ENCODE assay signal across 20 cellular contexts in the genomic region with DNA sequence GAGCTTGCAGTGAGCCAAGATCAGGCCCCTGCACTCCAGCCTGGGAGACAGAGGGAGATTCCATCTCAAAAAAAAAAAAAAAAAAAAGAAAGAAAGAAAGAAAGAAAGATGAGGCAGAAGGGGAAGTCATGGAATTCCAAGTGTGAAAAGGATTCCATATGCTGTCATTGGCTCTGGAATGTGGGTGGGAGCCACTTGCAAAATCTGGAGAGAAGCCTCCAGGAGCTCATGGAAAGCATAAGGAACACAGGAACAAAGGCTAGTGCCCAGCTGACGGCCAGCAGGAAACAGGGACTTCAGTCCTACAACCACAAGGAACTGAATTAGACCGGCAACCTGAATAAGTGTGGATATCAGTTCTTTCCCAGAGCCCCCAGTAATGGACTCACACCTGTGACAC. TPM values are rescaled to one million over a fixed set of nuclear protein-coding genes. Genes with fewer than 3 reads are reported as not detected.
DNase-seq lines count a peak whose midpoint lies in the region; ATAC-seq and TF ChIP-seq lines count a peak whose summit lies in the region.
"Had no signal": no experiment of that assay in that cellular context is flagged by ENCODE, and none has a peak within 500 bp of the region (broad histone marks: within the 10 kb centered on the region; RNA-seq: fewer than 3 reads in every experiment).

No MANE protein-coding gene starts in this region.

- H2AFZ ChIP-seq in trophoblast cell (ENCODE audit: insufficient read depth, low read length, poor library complexity): no peak overlapping the region

- H4K12ac ChIP-seq in trophoblast cell (ENCODE audit: low read depth, low read length): peak overlapping the region; percentile 8

- H3K23ac ChIP-seq in trophoblast cell (ENCODE audit: low read length): no peak overlapping the region

- WGBS in trophoblast cell (ENCODE audit: extremely low coverage, insufficient coverage, insufficient read length): no CpG with 5 or more reads among the region's 2 CpGs

- DNase-seq in AG10803 (ENCODE audit: low read depth) (peak; percentile 71), HCEC 1CT (peak; percentile 9), chondrocyte (ENCODE audit: low spot score) (no peak), trophoblast cell (peak; percentile 86 to 93), NCI-H1417 treated with DMSO at 0.1 percent for 48 hours (lab: John Stamatoyannopoulos, UW) (no peak), NCI-H82 (lab: John Stamatoyannopoulos, UW) (no peak)
- no peak for DNase-seq in effector memory CD4-positive, alpha-beta T cell
- DNase-seq: activated CD4-positive, alpha-beta T cell treated with anti-CD3 and anti-CD28 coated beads for 4 hours; activated naive CD4-positive, alpha-beta T cell treated with anti-CD3 and anti-CD28 coated beads for 36 hours; CD4-positive, alpha-beta T cell; DND-41; naive thymus-derived CD8-positive, alpha-beta T cell; NCI-H1048; NCI-H2081; NCI-H524; stimulated activated CD4-positive, alpha-beta T cell treated with anti-CD3 and anti-CD28 coated beads, Interleukin-12 subunit alpha, Interleukin-12 subunit beta, amount 100 ng/mL, for 4 hours had no signal

- H3K4me1 Mint-ChIP-seq in chondrocyte (ENCODE audit: low read depth): peaks cover 70% of the 10 kb centered on the region

- H4K91ac ChIP-seq in trophoblast cell (ENCODE audit: low read depth, low read length): peak overlapping the region; percentile 95

- peak overlapping the region; percentile 100 for H3K27ac ChIP-seq in trophoblast cell (ENCODE audit: low read depth, low read length)
- H3K27ac ChIP-seq in effector memory CD4-positive, alpha-beta T cell (ENCODE audit: insufficient read depth, low read length, poor library complexity, severe bottlenecking): no peak overlapping the region

- H3K4me1 ChIP-seq in trophoblast cell (ENCODE audit: control insufficient read depth in 1 of 2, insufficient read depth in 2 of 2, low read length in 2 of 2): peaks cover 26 to 31% of the 10 kb centered on the region in 2 experiments
- peaks cover 12% of the 10 kb centered on the region for H3K4me1 ChIP-seq in effector memory CD4-positive, alpha-beta T cell (ENCODE audit: control insufficient read depth, insufficient read depth, low read length, poor library complexity, severe bottlenecking)

- H3K4me3 ChIP-seq in AG10803 (ENCODE audit: low read length): no peak overlapping the region
- H3K4me3 ChIP-seq in trophoblast cell (ENCODE audit: low read depth, low read length): no peak overlapping the region
- no peak overlapping the region for H3K4me3 ChIP-seq in effector memory CD4-positive, alpha-beta T cell (ENCODE audit: insufficient read depth, low read depth, low read length, poor library complexity, severe bottlenecking)
- H3K4me3 ChIP-seq: ascending aorta, lung had no signal

- peak overlapping the region; percentile 8 for H2BK12ac ChIP-seq in trophoblast cell (ENCODE audit: low read length)

- H3K9ac ChIP-seq in trophoblast cell (ENCODE audit: low read length): peak overlapping the region; percentile 23

- peaks cover 16% of the 10 kb centered on the region for H3K79me2 ChIP-seq in trophoblast cell (ENCODE audit: control insufficient read depth, insufficient read depth, low read length, poor library complexity)

- no peak overlapping the region for H2AK5ac ChIP-seq in trophoblast cell (ENCODE audit: low read length)

- peak overlapping the region; percentile 94 for H2BK5ac ChIP-seq in trophoblast cell (ENCODE audit: low read depth, low read length, poor library complexity)

- H3K18ac ChIP-seq in trophoblast cell (ENCODE audit: low read length): peak overlapping the region; percentile 75

- no peaks in the 10 kb centered on the region for H3K36me3 ChIP-seq in trophoblast cell (ENCODE audit: control insufficient read depth in 1 of 2, insufficient read depth in 2 of 2, low read length in 2 of 2)
- H3K36me3 ChIP-seq in effector memory CD4-positive, alpha-beta T cell (ENCODE audit: control insufficient read depth, insufficient read depth, low read length): no peaks in the 10 kb centered on the region
- H3K36me3 ChIP-seq: ascending aorta had no signal

- H3K27me3 ChIP-seq in trophoblast cell (ENCODE audit: insufficient read depth, low read length): no peaks in the 10 kb centered on the region
- no peaks in the 10 kb centered on the region for H3K27me3 ChIP-seq in effector memory CD4-positive, alpha-beta T cell (replicated peaks; ENCODE audit: control insufficient read depth, insufficient read depth, low read length, poor library complexity, severe bottlenecking)
- H3K27me3 ChIP-seq: ascending aorta had no signal

- TF ChIP-seq CTCF in AG10803 (conservative IDR thresholded peaks at IDR 0.05; ENCODE audit: low read length): no peak
- no peak for TF ChIP-seq CTCF in chondrocyte (IDR thresholded peaks at IDR 0.05)

- peak overlapping the region; percentile 62 for H2BK120ac ChIP-seq in trophoblast cell (ENCODE audit: insufficient read depth, low read length, poor library complexity)

- H3K4me3 Mint-ChIP-seq in chondrocyte (ENCODE audit: unreplicated experiment): no peak overlapping the region
- H3K4me3 Mint-ChIP-seq: activated naive CD4-positive, alpha-beta T cell treated with anti-CD3 and anti-CD28 coated beads for 36 hours; CD4-positive, alpha-beta T cell; naive thymus-derived CD8-positive, alpha-beta T cell; stimulated activated effector memory CD8-positive, alpha-beta T cell treated with anti-CD3 and anti-CD28 coated beads, Interleukin-12 subunit alpha, Interleukin-12 subunit beta, amount 100 ng/mL, for 72 hours had no signal

- no peaks in the 10 kb centered on the region for H3K27me3 Mint-ChIP-seq in chondrocyte (ENCODE audit: low read depth)
- H3K27me3 Mint-ChIP-seq: CD4-positive, alpha-beta T cell; naive thymus-derived CD8-positive, alpha-beta T cell had no signal

- peaks cover 31% of the 10 kb centered on the region for H3K79me1 ChIP-seq in trophoblast cell (ENCODE audit: low read length)

- peaks cover 6% of the 10 kb centered on the region for H3K9me3 Mint-ChIP-seq in chondrocyte (ENCODE audit: low read depth)
- H3K9me3 Mint-ChIP-seq: stimulated activated effector memory CD8-positive, alpha-beta T cell treated with anti-CD3 and anti-CD28 coated beads, Interleukin-12 subunit alpha, Interleukin-12 subunit beta, amount 100 ng/mL, for 72 hours had no signal

- H4K8ac ChIP-seq in trophoblast cell (ENCODE audit: low read depth, low read length): no peak overlapping the region

- peak overlapping the region; percentile 46 for H3K27ac Mint-ChIP-seq in chondrocyte (ENCODE audit: unreplicated experiment)
- H3K27ac Mint-ChIP-seq: activated naive CD4-positive, alpha-beta T cell treated with anti-CD3 and anti-CD28 coated beads for 36 hours; CD4-positive, alpha-beta T cell; stimulated activated effector memory CD8-positive, alpha-beta T cell treated with anti-CD3 and anti-CD28 coated beads, Interleukin-12 subunit alpha, Interleukin-12 subunit beta, amount 100 ng/mL, for 72 hours had no signal

- peak overlapping the region; percentile 42 for H3K14ac ChIP-seq in trophoblast cell (ENCODE audit: low read length)

- no peak overlapping the region for H3K4ac ChIP-seq in trophoblast cell (ENCODE audit: low read depth, low read length)

- H3K4me2 ChIP-seq in trophoblast cell (ENCODE audit: low read length): no peak overlapping the region

- H3K36me3 Mint-ChIP-seq in chondrocyte (ENCODE audit: low read depth): peaks cover 5% of the 10 kb centered on the region
- H3K36me3 Mint-ChIP-seq: stimulated activated effector memory CD8-positive, alpha-beta T cell treated with anti-CD3 and anti-CD28 coated beads, Interleukin-12 subunit alpha, Interleukin-12 subunit beta, amount 100 ng/mL, for 72 hours had no signal

- peaks cover 2% of the 10 kb centered on the region for H3K9me3 ChIP-seq in trophoblast cell (ENCODE audit: insufficient read depth, low read depth, low read length)
- H3K9me3 ChIP-seq in effector memory CD4-positive, alpha-beta T cell (ENCODE audit: control insufficient read depth, low read length): no peaks in the 10 kb centered on the region
- H3K9me3 ChIP-seq: ascending aorta had no signal

- ATAC-seq in HG03354 (IDR thresholded peaks at IDR 0.05; ENCODE audit: poor library complexity, severe bottlenecking, unreplicated experiment): no peak
- ATAC-seq: naive thymus-derived CD8-positive, alpha-beta T cell; stimulated activated effector memory CD8-positive, alpha-beta T cell treated with anti-CD3 and anti-CD28 coated beads, Interleukin-12 subunit alpha, Interleukin-12 subunit beta, amount 100 ng/mL, for 72 hours had no signal

RNA-seq across cellular contexts. Expression of a gene that starts 12.5 kb away (rescaled TPM):
- 38.1 to 53.7 TPM (median 51.2 TPM) in 3 replicates for total RNA-seq in chondrocyte
- polyA plus RNA-seq in trophoblast cell (2013): 43.4 and 43.5 TPM in 2 replicates

Comparison
In these comparisons a context has a peak if more than half of its experiments do, and no peak if none do; other contexts are left out.
1. DNase-seq: peak in AG10803 (single experiment), HCEC 1CT (single experiment) and trophoblast cell (2 of 2); none in chondrocyte (single experiment), NCI-H1417 treated with DMSO at 0.1 percent for 48 hours (single experiment), effector memory CD4-positive, alpha-beta T cell (0 of 3) and NCI-H82 (single experiment).